9 cellular contexts compared by ENCODE assay signal in genomic region chr1:16172964-16173446, GRCh38. TPM values are rescaled to one million over a fixed set of nuclear protein-coding genes. Genes with fewer than 3 reads are reported as not detected.
DNase-seq lines count a peak whose midpoint lies in the region; ATAC-seq and TF ChIP-seq lines count a peak whose summit lies in the region.
"Had no signal": no experiment of that assay in that cellular context is flagged by ENCODE, and none has a peak within 500 bp of the region (broad histone marks: within the 10 kb centered on the region; RNA-seq: fewer than 3 reads in every experiment).

No MANE protein-coding gene starts in this region.

- no peak overlapping the region for H2AFZ ChIP-seq in GM23338

- TF ChIP-seq CTCF in right atrium auricular region (IDR thresholded peaks at IDR 0.05) = no peak
- no peak for TF ChIP-seq CTCF in body of pancreas (IDR thresholded peaks at IDR 0.05)
- no peak for TF ChIP-seq CTCF in lower lobe of right lung (IDR thresholded peaks at IDR 0.05)
- TF ChIP-seq CTCF in uterus (IDR thresholded peaks at IDR 0.05) = no peak
- no peak for TF ChIP-seq CTCF in GM23338 (conservative IDR thresholded peaks at IDR 0.05; ENCODE audit: low read depth in 2 of 2)

- H3K79me2 ChIP-seq in GM23338 (replicated peaks; ENCODE audit: insufficient read depth) = no peaks in the 10 kb centered on the region

- no peaks in the 10 kb centered on the region for H3K27me3 ChIP-seq in right atrium auricular region
- H3K27me3 ChIP-seq in body of pancreas = no peaks in the 10 kb centered on the region
- no peaks in the 10 kb centered on the region for H3K27me3 ChIP-seq in lower lobe of right lung (ENCODE audit: low read depth)
- no peaks in the 10 kb centered on the region for H3K27me3 ChIP-seq in uterus
- H3K27me3 ChIP-seq in GM23338 (ENCODE audit: insufficient read depth) = no peaks in the 10 kb centered on the region

- no peaks in the 10 kb centered on the region for H3K36me3 ChIP-seq in right atrium auricular region
- no peaks in the 10 kb centered on the region for H3K36me3 ChIP-seq in body of pancreas (replicated peaks in 1 of 2; ENCODE audit: insufficient read depth in 1 of 2, low read depth in 2 of 2)
- no peaks in the 10 kb centered on the region for H3K36me3 ChIP-seq in lower lobe of right lung
- H3K36me3 ChIP-seq in uterus = no peaks in the 10 kb centered on the region
- H3K36me3 ChIP-seq in GM23338 (ENCODE audit: insufficient read depth) = no peaks in the 10 kb centered on the region; the same call in 1 of the 2 replicates

- no peak overlapping the region for H3K27ac Mint-ChIP-seq in GM23338

- peaks cover 14% of the 10 kb centered on the region for H3K27me3 Mint-ChIP-seq in GM23338 (ENCODE audit: insufficient read depth, low read depth, poor library complexity)

- H3K4me1 ChIP-seq in right atrium auricular region (peaks cover 0 to 47% of the 10 kb centered on the region in 2 donors), body of pancreas (peaks cover 59% of the 10 kb centered on the region), lower lobe of right lung (peaks cover 51% of the 10 kb centered on the region), uterus (peaks cover 25 to 39% of the 10 kb centered on the region in 2 donors), GM23338 (ENCODE audit: insufficient read depth) (peaks cover 15% of the 10 kb centered on the region; the same call in 1 of the 2 replicates)

- no peaks in the 10 kb centered on the region for H3K36me3 Mint-ChIP-seq in GM23338 (ENCODE audit: low read depth)

- H3K27ac ChIP-seq in right atrium auricular region (peak overlapping the region in 1 of 2 donors; percentile 31), body of pancreas (peak overlapping the region; percentile 18 to 88 (median 69)), lower lobe of right lung (peak overlapping the region; percentile 49), uterus (peak overlapping the region; percentile 62 to 88), GM23338 (ENCODE audit: low read depth) (no peak overlapping the region)

- DNase-seq in right atrium auricular region (ENCODE audit: low spot score) (peak; percentile 74), left ventricle myocardium superior (no peak), body of pancreas (peak in 1 of 4 donors; percentile 51), lower lobe of right lung (no peak), uterus (no peak), pons (ENCODE audit: low spot score) (no peak), GM23338 (ENCODE audit: low spot score) (no peak), anterior cingulate cortex (lab: John Stamatoyannopoulos, UW) (no peak)
- DNase-seq: NCI-H2081 had no signal

- ATAC-seq in left ventricle myocardium superior (no peak), body of pancreas (no peak), lower lobe of right lung (peak; percentile 50 to 53), GM23338 (no peak)

- H3K4me2 ChIP-seq in GM23338 = no peak overlapping the region

- 70 to 71% methylated on average over 14 of the region's 14 CpGs for WGBS in body of pancreas, 2 donors

- H3K4me1 Mint-ChIP-seq in GM23338 = peaks cover 30% of the 10 kb centered on the region

- no peak for TF ChIP-seq POLR2A in body of pancreas (IDR thresholded peaks at IDR 0.05)
- no peak for TF ChIP-seq POLR2A in uterus (IDR thresholded peaks at IDR 0.05)

- 0 out of 2 replicates have a peak, but pooled peaks cover 6% of the 10 kb centered on the region for H3F3A ChIP-seq in GM23338 (replicated peaks; ENCODE audit: low read depth)

- no peak overlapping the region for H3K4me3 ChIP-seq in right atrium auricular region
- H3K4me3 ChIP-seq in body of pancreas = no peak overlapping the region
- H3K4me3 ChIP-seq in lower lobe of right lung = no peak overlapping the region
- no peak overlapping the region for H3K4me3 ChIP-seq in uterus
- H3K4me3 ChIP-seq in GM23338 = no peak overlapping the region

- no peaks in the 10 kb centered on the region for H3K9me2 ChIP-seq in GM23338 (ENCODE audit: insufficient read depth)

- H3K9me3 ChIP-seq in right atrium auricular region (no peaks in the 10 kb centered on the region), body of pancreas (no peaks in the 10 kb centered on the region), lower lobe of right lung (no peaks in the 10 kb centered on the region), uterus (no peaks in the 10 kb centered on the region)

- no peaks in the 10 kb centered on the region for H3K9me3 Mint-ChIP-seq in GM23338

- H4K20me1 ChIP-seq in GM23338 (replicated peaks; ENCODE audit: insufficient read depth) = no peaks in the 10 kb centered on the region

- intact Hi-C loops in left ventricle myocardium superior (cut with micrococcal nuclease) = no loop called here
- intact Hi-C loops in body of pancreas (cut with DNase I) = no loop called here
- intact Hi-C loops in lower lobe of right lung (cut with DNase I) = no loop called here
- intact Hi-C loops in uterus (cut with DNase I; ENCODE audit: low total_unique reads) = no loop called here

- no peak overlapping the region for H3K4me3 Mint-ChIP-seq in GM23338

TF ChIP-seq in GM23338, 12 proteins besides CTCF, POLR2A, EP300 and RAD21:
- no peak for TF ChIP-seq EZH2 (IDR thresholded peaks at IDR 0.05; ENCODE audit: low read depth, unreplicated experiment)
- TF ChIP-seq NANOG (IDR thresholded peaks at IDR 0.05; ENCODE audit: borderline replicate concordance) = no peak
- TF ChIP-seq ZNF114 (CRISPR knock-in tag; IDR thresholded peaks at IDR 0.05) = no peak
- TF ChIP-seq, protein P1, sequence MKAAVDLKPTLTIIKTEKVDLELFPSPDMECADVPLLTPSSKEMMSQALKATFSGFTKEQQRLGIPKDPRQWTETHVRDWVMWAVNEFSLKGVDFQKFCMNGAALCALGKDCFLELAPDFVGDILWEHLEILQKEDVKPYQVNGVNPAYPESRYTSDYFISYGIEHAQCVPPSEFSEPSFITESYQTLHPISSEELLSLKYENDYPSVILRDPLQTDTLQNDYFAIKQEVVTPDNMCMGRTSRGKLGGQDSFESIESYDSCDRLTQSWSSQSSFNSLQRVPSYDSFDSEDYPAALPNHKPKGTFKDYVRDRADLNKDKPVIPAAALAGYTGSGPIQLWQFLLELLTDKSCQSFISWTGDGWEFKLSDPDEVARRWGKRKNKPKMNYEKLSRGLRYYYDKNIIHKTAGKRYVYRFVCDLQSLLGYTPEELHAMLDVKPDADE (IDR thresholded peaks at IDR 0.05) = no peak
- no peak for TF ChIP-seq REST (IDR thresholded peaks at IDR 0.05; ENCODE audit: unreplicated experiment)
- no peak for TF ChIP-seq CREB1 (CRISPR knock-in tag; IDR thresholded peaks at IDR 0.05; ENCODE audit: low read depth)
- TF ChIP-seq POLR2AphosphoS5 (IDR thresholded peaks at IDR 0.05; ENCODE audit: low read depth) = no peak
- TF ChIP-seq ZNF331 (CRISPR knock-in tag; IDR thresholded peaks at IDR 0.05; ENCODE audit: low read depth) = no peak
TF ChIP-seq in GM23338: peak in this region for 0.

RNA-seq across cellular contexts. Expression of gene EPHA2, which starts 17.1 kb away (rescaled TPM):
- total RNA-seq in right atrium auricular region (10 to 100 TPM; 17.5 to 43.5 TPM), left ventricle myocardium superior (7.6 TPM), body of pancreas (10 to 100 TPM; 19.5 to 26.7 TPM), lower lobe of right lung (20.4 TPM), uterus (10 to 100 TPM in 2 of 4 donors, 1 to 10 TPM in 2; 2.4 to 32.9 (median 16.3) TPM)
- total RNA-seq in GM23338 (2014; rRNA removed; shearing (Covaris generic)) = 35.0 and 51.2 TPM in 2 replicates
- polyA plus RNA-seq in GM23338 (2016; fragmentation: Nextera tagmentation; extraction: Ambion mirVana) = 7.5 and 8.5 TPM in 2 replicates

RNA-seq across cellular contexts. Expression of gene ARHGEF19, which starts 39.4 kb away (rescaled TPM):
- total RNA-seq in right atrium auricular region = 1 to 10 TPM; 1.5 to 4.8 TPM
- total RNA-seq in left ventricle myocardium superior = 2.0 TPM
- 10 to 100 TPM; 15.3 to 31.3 TPM for total RNA-seq in body of pancreas
- total RNA-seq in lower lobe of right lung = 15.6 TPM
- 10 to 100 TPM in 2 of 4 donors, 1 to 10 TPM in 2; 3.6 to 26.8 (median 12.2) TPM for total RNA-seq in uterus
- 37.5 and 46.4 TPM in 2 replicates for total RNA-seq in GM23338 (2014; rRNA removed; shearing (Covaris generic))
- 19.5 and 22.5 TPM in 2 replicates for polyA plus RNA-seq in GM23338 (2016; fragmentation: Nextera tagmentation; extraction: Ambion mirVana)

Comparison
In these comparisons a context has a peak if more than half of its experiments do, and no peak if none do; other contexts are left out.
1. ATAC-seq: peak in lower lobe of right lung (2 of 2); none in left ventricle myocardium superior (single experiment), body of pancreas (single experiment) and GM23338 (single experiment).